ENCODE assay signal across 8 cellular contexts in the genomic region with DNA sequence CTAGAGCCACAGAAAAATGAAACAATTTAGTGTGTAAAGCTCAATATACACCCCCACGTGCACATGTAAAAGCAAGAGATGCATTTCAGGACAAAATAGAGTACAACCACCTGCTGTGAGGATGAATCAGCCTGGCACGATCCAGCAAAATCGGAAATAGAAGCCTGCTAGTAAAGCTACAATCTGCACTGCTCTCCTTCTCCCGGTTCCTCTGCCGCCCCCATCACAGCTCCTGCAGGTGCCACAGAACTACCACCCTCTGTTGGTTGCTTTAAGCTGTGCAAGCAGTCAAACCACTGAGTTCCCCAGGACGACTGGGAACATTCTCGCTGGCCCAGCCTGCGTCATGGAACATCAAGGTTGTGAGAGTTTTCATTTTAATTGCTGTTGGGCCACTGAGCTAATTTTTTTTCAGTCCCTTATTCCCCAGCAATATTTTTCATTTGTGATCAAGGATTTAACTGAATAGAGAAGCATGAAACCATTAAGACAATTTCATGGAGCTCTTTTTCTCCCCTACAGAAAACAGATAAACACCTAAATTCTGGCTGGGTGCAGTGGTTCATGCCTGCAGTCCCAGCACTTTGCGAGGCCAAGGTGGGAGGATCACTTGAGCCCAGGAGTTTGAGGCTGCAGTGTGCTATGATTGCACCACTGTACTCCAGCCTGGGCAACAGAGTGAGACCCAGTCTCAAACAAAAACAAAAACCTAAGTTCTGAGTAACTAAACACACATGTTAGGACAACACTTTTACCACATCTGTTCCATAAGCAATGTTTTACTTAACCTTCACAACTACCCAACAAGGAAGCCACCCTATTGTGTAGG. TPM values are rescaled to one million over a fixed set of nuclear protein-coding genes. Genes with fewer than 3 reads are reported as not detected.
A peak's percentile ranks its signal among the peaks of the same experiment; 100 is the strongest.
DNase-seq lines count a peak whose midpoint lies in the region; ATAC-seq and TF ChIP-seq lines count a peak whose summit lies in the region.

No MANE protein-coding gene starts in this region.

- H3K27me3 ChIP-seq in MG63 (no peaks in the 10 kb centered on the region), smooth muscle cell (ENCODE audit: low read depth) (no peaks in the 10 kb centered on the region)

- H3K4me1 ChIP-seq in smooth muscle cell (ENCODE audit: low read depth): peaks cover 13% of the 10 kb centered on the region

- H3K4me3 ChIP-seq in MG63 (no peak overlapping the region), smooth muscle cell (no peak overlapping the region)

- no peaks in the 10 kb centered on the region for H3K9me3 Mint-ChIP-seq in activated naive CD8-positive, alpha-beta T cell treated with anti-CD3 and anti-CD28 coated beads, Interleukin-2, amount 50 U/mL, for 24 hours

- H3K4me1 Mint-ChIP-seq in activated naive CD8-positive, alpha-beta T cell treated with anti-CD3 and anti-CD28 coated beads, Interleukin-2, amount 50 U/mL, for 24 hours: peaks cover 8% of the 10 kb centered on the region

- peak; percentile 91 for ATAC-seq in activated naive CD8-positive, alpha-beta T cell treated with anti-CD3 and anti-CD28 coated beads, Interleukin-2, amount 50 U/mL, for 24 hours
- ATAC-seq in left cardiac atrium (peak; percentile 77 to 78), GM18907 (IDR thresholded peaks at IDR 0.05; ENCODE audit: unreplicated experiment) (no peak)

- H3K4me3 Mint-ChIP-seq in activated naive CD8-positive, alpha-beta T cell treated with anti-CD3 and anti-CD28 coated beads, Interleukin-2, amount 50 U/mL, for 24 hours: no peak overlapping the region

- H3K9ac ChIP-seq in smooth muscle cell (ENCODE audit: low read depth): no peak overlapping the region

- no peak overlapping the region for H2AFZ ChIP-seq in smooth muscle cell (ENCODE audit: low read depth)

- no peak overlapping the region for H3K27ac Mint-ChIP-seq in activated naive CD8-positive, alpha-beta T cell treated with anti-CD3 and anti-CD28 coated beads, Interleukin-2, amount 50 U/mL, for 24 hours

- peak; percentile 38 for TF ChIP-seq CTCF in smooth muscle cell (IDR thresholded peaks at IDR 0.05; ENCODE audit: borderline replicate concordance, insufficient read depth, poor library complexity, severe bottlenecking)

- H3K36me3 ChIP-seq in MG63: no peaks in the 10 kb centered on the region
- H3K36me3 ChIP-seq in smooth muscle cell (ENCODE audit: low read depth): no peaks in the 10 kb centered on the region

- no peak overlapping the region for H3K27ac ChIP-seq in smooth muscle cell (ENCODE audit: low read depth)

- no peak overlapping the region for H3K4me2 ChIP-seq in smooth muscle cell

- H4K20me1 ChIP-seq in smooth muscle cell (ENCODE audit: low read depth): no peaks in the 10 kb centered on the region

- intact Hi-C loops in left cardiac atrium (cut with DNase I): loop anchor here in 1 of 2 donors (2.0 kb wide), 1 partner anchor 76 kb away; no protein-coding TSS in a partner anchor

- no peaks in the 10 kb centered on the region for H3F3A ChIP-seq in smooth muscle cell (ENCODE audit: low read depth)

- no peaks in the 10 kb centered on the region for H3K36me3 Mint-ChIP-seq in activated naive CD8-positive, alpha-beta T cell treated with anti-CD3 and anti-CD28 coated beads, Interleukin-2, amount 50 U/mL, for 24 hours (ENCODE audit: low read depth)

- DNase-seq in ELR (ENCODE audit: low read depth): peak; percentile 39
- DNase-seq in MG63: peak; percentile 84
- peak; percentile 14 for DNase-seq in RPMI7951 (ENCODE audit: low read depth)
- DNase-seq in activated naive CD8-positive, alpha-beta T cell treated with anti-CD3 and anti-CD28 coated beads, Interleukin-2, amount 50 U/mL, for 24 hours: peak; percentile 43
- DNase-seq in left cardiac atrium: no peak
- no peak for DNase-seq in smooth muscle cell (lab: John Stamatoyannopoulos, UW; ENCODE audit: unreplicated experiment)
- DNase-seq in central memory CD4-positive, alpha-beta T cell: no peak

- no peaks in the 10 kb centered on the region for H3K79me2 ChIP-seq in smooth muscle cell (ENCODE audit: low read depth)

- H3K9me3 ChIP-seq in MG63 (no peaks in the 10 kb centered on the region), smooth muscle cell (replicated peaks; ENCODE audit: low read depth) (no peaks in the 10 kb centered on the region)

- WGBS in smooth muscle cell (ENCODE audit: low lambda C conversion rate): 33% methylated on average over 9 of the region's 9 CpGs

- peaks cover 26% of the 10 kb centered on the region for H3K27me3 Mint-ChIP-seq in activated naive CD8-positive, alpha-beta T cell treated with anti-CD3 and anti-CD28 coated beads, Interleukin-2, amount 50 U/mL, for 24 hours

RNA-seq across cellular contexts. Expression of a gene that starts 47.6 kb away (rescaled TPM):
- 4.8 and 7.9 TPM in 2 replicates for total RNA-seq in MG63 (2014; rRNA removed; shearing (Covaris generic); ENCODE audit: low replicate concordance)
- total RNA-seq in RPMI7951 (2014; rRNA removed; shearing (Covaris generic)): 1.6 and 2.2 TPM in 2 replicates
- total RNA-seq in left cardiac atrium (10 to 100 TPM; 35.3 to 43.1 TPM), smooth muscle cell (9.5 and 12.5 TPM in 2 replicates)
- polyA plus RNA-seq in smooth muscle cell: 29.5 and 30.5 TPM in 2 replicates

Comparison
In these comparisons a context has a peak if more than half of its experiments do, and no peak if none do; other contexts are left out.
1. DNase-seq: peak in ELR (single experiment), MG63 (single experiment), RPMI7951 (single experiment) and activated naive CD8-positive, alpha-beta T cell treated with anti-CD3 and anti-CD28 coated beads, Interleukin-2, amount 50 U/mL, for 24 hours (single experiment); none in left cardiac atrium (single experiment), smooth muscle cell (single experiment) and central memory CD4-positive, alpha-beta T cell (single experiment).